In the genomic region with DNA sequence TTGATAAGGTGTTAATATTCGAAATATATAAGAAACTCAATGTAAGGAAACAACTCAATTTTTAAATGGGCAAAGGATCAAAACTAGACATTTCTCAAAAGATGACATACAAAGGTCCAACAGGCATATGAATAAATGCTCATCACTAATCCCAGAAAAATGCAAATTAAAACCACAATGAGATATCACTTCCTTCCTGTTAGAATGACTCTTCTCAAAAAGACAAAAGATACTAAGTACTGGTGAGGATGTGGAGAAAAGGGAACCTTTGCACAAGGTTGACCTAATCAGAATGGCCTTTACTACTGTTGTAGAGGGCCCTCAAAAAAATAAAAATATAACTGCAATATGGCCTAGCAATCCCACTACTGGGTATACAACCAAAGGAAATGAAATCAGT, we compare ENCODE assay signal across 19 cellular contexts.
A peak's percentile ranks its signal among the peaks of the same experiment; 100 is the strongest.
DNase-seq lines count a peak whose midpoint lies in the region; ATAC-seq, FAIRE-seq and TF ChIP-seq lines count a peak whose summit lies in the region.
"Had no signal": no experiment of that assay in that cellular context is flagged by ENCODE, and none has a peak within 500 bp of the region (broad histone marks: within the 10 kb centered on the region; RNA-seq: fewer than 3 reads in every experiment).

No MANE protein-coding gene starts in this region.

- ATAC-seq in IMR-90 (ENCODE audit: low read depth) (no peak), GM18519 (IDR thresholded peaks at IDR 0.05; ENCODE audit: low FRiP score, unreplicated experiment) (no peak)
- ATAC-seq: HCT116 had no signal

- no peak for TF ChIP-seq CTCF in Caco-2 (IDR thresholded peaks at IDR 0.05; ENCODE audit: insufficient read depth in 1 of 2, low read depth in 1 of 2, low read length in 1 of 2, severe bottlenecking in 1 of 2, unreplicated experiment in 1 of 2)
- TF ChIP-seq CTCF in IMR-90 (conservative IDR thresholded peaks at IDR 0.05; ENCODE audit: low read depth, low read length): no peak
- no peak for TF ChIP-seq CTCF in astrocyte (IDR thresholded peaks at IDR 0.05; ENCODE audit: insufficient read depth, low read depth, low read length)

- H3K4me3 Mint-ChIP-seq in Caco-2 (ENCODE audit: unreplicated experiment) (no peak overlapping the region), astrocyte (ENCODE audit: unreplicated experiment) (no peak overlapping the region)
- H3K4me3 Mint-ChIP-seq: CD14-positive monocyte had no signal

- TF ChIP-seq POLR2A in IMR-90 (IDR thresholded peaks at IDR 0.05; ENCODE audit: low read depth, low read length): no peak

- H3K36me3 ChIP-seq in Caco-2 (ENCODE audit: control insufficient read depth, insufficient read depth, low read length) (no peaks in the 10 kb centered on the region), IMR-90 (ENCODE audit: control insufficient read depth, insufficient read depth, low read length) (no peaks in the 10 kb centered on the region), astrocyte (ENCODE audit: insufficient read depth, low read length) (no peaks in the 10 kb centered on the region)
- H3K36me3 ChIP-seq: SJSA1 had no signal

- H2BK15ac ChIP-seq in IMR-90 (ENCODE audit: low read depth, low read length): no peak overlapping the region

- H3K9me1 ChIP-seq in IMR-90 (ENCODE audit: insufficient read depth, low read length): no peaks in the 10 kb centered on the region

- FAIRE-seq in astrocyte (lab: Jason Lieb, UNC): no peak

- H3K4me1 Mint-ChIP-seq in Caco-2 (ENCODE audit: low read depth, unreplicated experiment) (peaks cover 29% of the 10 kb centered on the region), astrocyte (ENCODE audit: low read depth, unreplicated experiment) (peaks cover 6% of the 10 kb centered on the region)
- H3K4me1 Mint-ChIP-seq: CD14-positive monocyte had no signal

- no peaks in the 10 kb centered on the region for H3K79me2 ChIP-seq in astrocyte (ENCODE audit: insufficient read depth, low read length)

- H3K9me3 Mint-ChIP-seq in Caco-2 (ENCODE audit: unreplicated experiment): peaks cover 29% of the 10 kb centered on the region
- H3K9me3 Mint-ChIP-seq in astrocyte (ENCODE audit: unreplicated experiment): peaks cover 1% of the 10 kb centered on the region

- no peak overlapping the region for H3K27ac ChIP-seq in IMR-90 (ENCODE audit: insufficient read depth, low read length)
- H3K27ac ChIP-seq in astrocyte (ENCODE audit: low read depth, low read length): no peak overlapping the region
- H3K27ac ChIP-seq: SJSA1 had no signal

- H3K36me3 Mint-ChIP-seq in Caco-2 (ENCODE audit: insufficient read depth, unreplicated experiment) (peaks cover 4% of the 10 kb centered on the region), astrocyte (ENCODE audit: low read depth, unreplicated experiment) (no peaks in the 10 kb centered on the region)
- H3K36me3 Mint-ChIP-seq: CD14-positive monocyte had no signal

- no peak overlapping the region for H2AK5ac ChIP-seq in IMR-90 (ENCODE audit: low read depth, low read length)

- peaks cover 29% of the 10 kb centered on the region for H3K4me1 ChIP-seq in Caco-2
- H3K4me1 ChIP-seq in IMR-90 (ENCODE audit: control insufficient read depth, insufficient read depth, low read length): no peaks in the 10 kb centered on the region
- H3K4me1 ChIP-seq in astrocyte (ENCODE audit: insufficient read depth, low read length): no peaks in the 10 kb centered on the region
- H3K4me1 ChIP-seq: SJSA1 had no signal

- no peak overlapping the region for H3K4ac ChIP-seq in IMR-90 (ENCODE audit: low read depth, low read length)

- H2BK120ac ChIP-seq in IMR-90 (ENCODE audit: low read depth, low read length): no peak overlapping the region

- no peak overlapping the region for H4K91ac ChIP-seq in IMR-90 (ENCODE audit: insufficient read depth, low read depth, low read length)

- H3K9ac ChIP-seq in IMR-90 (ENCODE audit: low read depth, low read length): no peak overlapping the region
- no peak overlapping the region for H3K9ac ChIP-seq in astrocyte (ENCODE audit: low read length)

- H3K27me3 ChIP-seq in Caco-2 (replicated peaks; ENCODE audit: control insufficient read depth, insufficient read depth, low read length) (no peaks in the 10 kb centered on the region), IMR-90 (ENCODE audit: control insufficient read depth, insufficient read depth, low read length) (no peaks in the 10 kb centered on the region), astrocyte (ENCODE audit: insufficient read depth, low read length) (no peaks in the 10 kb centered on the region)
- H3K27me3 ChIP-seq: SJSA1 had no signal

- no CpG with 5 or more reads among the region's 1 CpG for WGBS in IMR-90 (ENCODE audit: extremely low coverage in 2 of 2, insufficient read length in 1 of 2), 2 experiments

- no peak overlapping the region for H3K14ac ChIP-seq in IMR-90 (replicated peaks; ENCODE audit: low read depth, low read length)

- BruUV-seq in Caco-2 (replicated peaks; lab: Mats Ljungman, UMichigan) (no TSS peak), IMR-90 (replicated peaks; lab: Mats Ljungman, UMichigan) (no TSS peak)

- intact Hi-C loops in Caco-2 (cut with micrococcal nuclease; ENCODE audit: unreplicated experiment): no loop called here
- intact Hi-C loops in IMR-90 (cut with micrococcal nuclease): no loop called here

- no peak for TF ChIP-seq RAD21 in IMR-90 (IDR thresholded peaks at IDR 0.05; ENCODE audit: low read length)

- H3K4me3 ChIP-seq in Caco-2 (ENCODE audit: low read depth, low read length): no peak overlapping the region
- H3K4me3 ChIP-seq in IMR-90 (ENCODE audit: insufficient read depth, low read depth, low read length): no peak overlapping the region
- H3K4me3 ChIP-seq in astrocyte (ENCODE audit: insufficient read depth, low read depth, low read length): no peak overlapping the region
- H3K4me3 ChIP-seq: SJSA1 had no signal

- no peaks in the 10 kb centered on the region for H3K79me1 ChIP-seq in IMR-90 (ENCODE audit: low read depth in 1 of 2, low read length in 2 of 2)

- CTCF ChIA-PET in Caco-2 (lab: Charles Lee): no interaction called here
- CTCF ChIA-PET in IMR-90 (lab: Yijun Ruan, JAX): no interaction called here

- POLR2A ChIA-PET in Caco-2 (lab: Charles Lee): no interaction called here
- POLR2A ChIA-PET in IMR-90 (lab: Charles Lee; ENCODE audit: unreplicated experiment): no interaction called here

- in situ Hi-C loops in IMR-90 (cut with MboI; ENCODE audit: low sequenced_read_pairs): no loop called here

- H3K27me3 Mint-ChIP-seq in Caco-2 (ENCODE audit: insufficient read depth, unreplicated experiment) (no peaks in the 10 kb centered on the region), astrocyte (ENCODE audit: low read depth, unreplicated experiment) (no peaks in the 10 kb centered on the region)

- no peak overlapping the region for H2AFZ ChIP-seq in IMR-90 (replicated peaks; ENCODE audit: low read length, poor library complexity)
- H2AFZ ChIP-seq in astrocyte (ENCODE audit: low read depth, low read length): no peak overlapping the region

- H3K56ac ChIP-seq in IMR-90 (ENCODE audit: extremely low read depth, insufficient read depth, low read length): no peak overlapping the region

- no peak for DNase-seq in Caco-2
- DNase-seq in IMR-90: peak; percentile 22
- peak; percentile 26 for DNase-seq in astrocyte (ENCODE audit: low read depth)
- peak; percentile 31 for DNase-seq in iris pigment epithelial cell (ENCODE audit: low read depth)
- no peak for DNase-seq in NCI-H2227 treated with DMSO at 0.1 percent for 48 hours (lab: John Stamatoyannopoulos, UW)
- no peak for DNase-seq in NCI-H146 treated with DMSO at 0.1 percent for 48 hours (lab: John Stamatoyannopoulos, UW; ENCODE audit: unreplicated experiment)
- DNase-seq: ACHN, AML-193, COR-L47, DMS153, NCI-H1105, NCI-H1694 treated with DMSO at 0.1 percent for 48 hours, NCI-H2107, NCI-H345, NCI-H526 had no signal

- H2AK9ac ChIP-seq in IMR-90 (replicated peaks; ENCODE audit: low read depth, low read length, poor library complexity): no peak overlapping the region

- no peak overlapping the region for H3K23ac ChIP-seq in IMR-90 (ENCODE audit: low read depth, low read length)

- H4K20me1 ChIP-seq in IMR-90 (ENCODE audit: insufficient read depth, low read length): no peaks in the 10 kb centered on the region
- no peaks in the 10 kb centered on the region for H4K20me1 ChIP-seq in astrocyte (ENCODE audit: insufficient read depth, low read length)

- no peak overlapping the region for H3K18ac ChIP-seq in IMR-90 (ENCODE audit: low read depth, low read length)

- H3K9me3 ChIP-seq in Caco-2 (peaks cover 7% of the 10 kb centered on the region; the same call in 1 of the 2 replicates), IMR-90 (ENCODE audit: control insufficient read depth, insufficient read depth, low read length) (no peaks in the 10 kb centered on the region), astrocyte (ENCODE audit: insufficient read depth, low read depth, low read length) (no peaks in the 10 kb centered on the region)
- H3K9me3 ChIP-seq: SJSA1 had no signal

- H4K5ac ChIP-seq in IMR-90 (ENCODE audit: low read depth, low read length): no peak overlapping the region

- H3K27ac Mint-ChIP-seq in Caco-2 (ENCODE audit: unreplicated experiment): peak overlapping the region; percentile 87
- H3K27ac Mint-ChIP-seq in astrocyte (ENCODE audit: unreplicated experiment): no peak overlapping the region
- H3K27ac Mint-ChIP-seq: CD14-positive monocyte had no signal

- peak overlapping the region; percentile 19 for H2BK5ac ChIP-seq in IMR-90 (ENCODE audit: low read depth, low read length, poor library complexity, severe bottlenecking)

- dilution Hi-C loops in IMR-90 (cut with HindIII; ENCODE audit: low sequenced_read_pairs, unreplicated experiment): no loop called here

- no peak overlapping the region for H4K8ac ChIP-seq in IMR-90 (ENCODE audit: low read depth in 2 of 2, low read length in 2 of 2)

- H3K4me2 ChIP-seq in IMR-90 (ENCODE audit: low read depth, low read length) (no peak overlapping the region), astrocyte (ENCODE audit: low read length) (no peak overlapping the region)

- H2BK20ac ChIP-seq in IMR-90 (ENCODE audit: low read depth, low read length): no peak overlapping the region

TF ChIP-seq in IMR-90, 13 proteins besides CTCF, POLR2A, EP300 and RAD21 (continues in another document):
- TF ChIP-seq RCOR1 (IDR thresholded peaks at IDR 0.05; ENCODE audit: insufficient replicate concordance, low read length) (no peak), BHLHE40 (IDR thresholded peaks at IDR 0.05; ENCODE audit: low read depth, low read length) (no peak), MXI1 (IDR thresholded peaks at IDR 0.05; ENCODE audit: borderline replicate concordance, low read depth, low read length) (no peak), SMC3 (IDR thresholded peaks at IDR 0.05; ENCODE audit: low read depth, low read length) (no peak), NFE2L2 (IDR thresholded peaks at IDR 0.05; ENCODE audit: low read depth, low read length) (no peak), RFX5 (IDR thresholded peaks at IDR 0.05; ENCODE audit: low read depth, low read length) (no peak), MAFK (IDR thresholded peaks at IDR 0.05; ENCODE audit: low read depth, low read length) (no peak)

Comparison
In these comparisons a context has a peak if more than half of its experiments do, and no peak if none do; other contexts are left out.
1. DNase-seq: peak in IMR-90 (single experiment), astrocyte (single experiment) and iris pigment epithelial cell (single experiment); none in Caco-2 (0 of 2), NCI-H2227 treated with DMSO at 0.1 percent for 48 hours (single experiment) and NCI-H146 treated with DMSO at 0.1 percent for 48 hours (single experiment).